In the genomic region with DNA sequence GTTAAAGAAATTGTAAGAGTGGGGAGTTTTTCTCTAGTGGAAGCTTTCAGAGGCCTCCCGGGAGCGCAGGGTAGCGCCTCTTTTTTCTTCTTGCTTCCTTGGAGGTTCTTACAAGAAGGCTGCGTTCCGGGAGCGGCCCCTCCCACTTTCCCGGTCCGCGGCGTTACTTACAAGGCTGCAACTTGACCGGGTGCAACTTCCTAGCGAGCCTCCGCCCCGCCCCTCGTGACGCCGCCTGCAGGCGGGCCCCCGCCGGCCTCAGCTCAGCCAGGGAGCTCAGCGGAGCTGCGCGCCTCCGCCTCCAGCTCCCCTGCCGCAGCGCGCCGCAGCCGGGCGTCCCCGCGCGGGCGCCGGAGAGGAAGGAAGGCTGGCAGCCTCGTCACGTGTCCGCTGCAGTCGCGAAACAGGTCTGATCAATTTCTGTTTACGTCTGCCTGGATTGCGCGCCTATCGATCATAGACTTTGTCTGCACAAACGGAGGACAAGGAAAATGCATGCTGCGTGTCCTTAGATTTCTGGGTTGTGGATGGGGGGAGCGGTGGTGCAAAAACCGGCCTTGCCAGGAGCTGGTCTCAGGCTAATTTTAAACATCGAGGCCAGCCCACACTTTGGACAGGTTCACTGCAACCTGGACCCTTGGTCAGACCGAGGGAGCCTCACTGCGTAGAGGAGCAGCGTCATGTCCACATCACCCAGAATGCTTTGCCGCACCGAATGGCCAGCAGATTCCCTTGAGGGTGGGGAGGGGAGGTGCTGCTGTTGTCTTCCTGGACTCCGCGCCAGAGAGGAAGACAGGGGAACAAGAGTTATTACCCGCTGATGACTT, we compare ENCODE assay signal across 1 cellular context.
TF ChIP-seq lines count a peak whose summit lies in the region.

FAM217B (plus strand) TSS at position 261 of the 827 bp plus-strand sequence. CDS start 3,555 bp downstream, outside the sequence.
PPP1R3D (minus strand) TSS at position 177 of the 827 bp plus-strand sequence. CDS start 374 bp downstream, outside the sequence.

TF ChIP-seq in HEK293, 187 proteins besides CTCF, POLR2A, EP300 and RAD21 (continued from another document and continues in another):
- TF ChIP-seq ZNF692 (tag by site-specific recombination; IDR thresholded peaks at IDR 0.05) (peak; percentile 47; the same call in 1 of the 2 replicates), HOXC10 (CRISPR knock-in tag; IDR thresholded peaks at IDR 0.05) (no peak), ZNF239 (tag by site-specific recombination; IDR thresholded peaks at IDR 0.05) (no peak), SP2 (tag by site-specific recombination; IDR thresholded peaks at IDR 0.05) (peak; percentile 60), KLF9 (tag by site-specific recombination; IDR thresholded peaks at IDR 0.05; ENCODE audit: low read depth) (peak; percentile 82), ZNF202 (tag by site-specific recombination; IDR thresholded peaks at IDR 0.05; ENCODE audit: borderline replicate concordance) (no peak), ZNF785 (tag by site-specific recombination; IDR thresholded peaks at IDR 0.05) (no peak), SP7 (tag by site-specific recombination; IDR thresholded peaks at IDR 0.05) (peak; percentile 53; the same call in 1 of the 2 replicates), ZNF10 (tag by site-specific recombination; IDR thresholded peaks at IDR 0.05) (peak; percentile 19; the same call in 1 of the 2 replicates), ZSCAN30 (tag by site-specific recombination; IDR thresholded peaks at IDR 0.05) (peak; percentile 55; the same call in 1 of the 2 replicates), TRIM28 (IDR thresholded peaks at IDR 0.05; ENCODE audit: borderline replicate concordance, low read length) (peak; percentile 62; the same call in 1 of the 2 replicates), ZNF501 (tag by site-specific recombination; IDR thresholded peaks at IDR 0.05) (peak; percentile 33; the same call in 1 of the 2 replicates), HOXD13 (CRISPR knock-in tag; IDR thresholded peaks at IDR 0.05; ENCODE audit: borderline replicate concordance) (no peak), ZNF138 (tag by site-specific recombination; IDR thresholded peaks at IDR 0.05; ENCODE audit: borderline replicate concordance) (no peak), ZBTB20 (tag by site-specific recombination; IDR thresholded peaks at IDR 0.05) (peak; percentile 31; the same call in 1 of the 2 replicates), ZNF223 (tag by site-specific recombination; IDR thresholded peaks at IDR 0.05) (no peak), KLF16 (tag by site-specific recombination; IDR thresholded peaks at IDR 0.05) (peak; percentile 50; the same call in 1 of the 2 replicates), ZNF76 (tag by site-specific recombination; IDR thresholded peaks at IDR 0.05; ENCODE audit: borderline replicate concordance, low read depth) (peak; percentile 91), ZNF658 (tag by site-specific recombination; IDR thresholded peaks at IDR 0.05) (no peak), ZNF544 (tag by site-specific recombination; IDR thresholded peaks at IDR 0.05) (no peak), ATF2 (tag by site-specific recombination; IDR thresholded peaks at IDR 0.05; ENCODE audit: low read depth) (peak; percentile 32; the same call in 1 of the 2 replicates), ZNF335 (tag by site-specific recombination; conservative IDR thresholded peaks at IDR 0.05) (peak; percentile 98), ZBTB21 (tag by site-specific recombination; IDR thresholded peaks at IDR 0.05) (peak; percentile 63; the same call in 1 of the 2 replicates), ZNF169 (tag by site-specific recombination; IDR thresholded peaks at IDR 0.05) (no peak), ZFP3 (tag by site-specific recombination; IDR thresholded peaks at IDR 0.05; ENCODE audit: low read depth) (no peak), SCRT2 (tag by site-specific recombination; IDR thresholded peaks at IDR 0.05) (peak; percentile 46; the same call in 1 of the 2 replicates), ZSCAN18 (tag by site-specific recombination; IDR thresholded peaks at IDR 0.05) (no peak), ZNF549 (tag by site-specific recombination; IDR thresholded peaks at IDR 0.05) (no peak), ZNF394 (tag by site-specific recombination; IDR thresholded peaks at IDR 0.05; ENCODE audit: borderline replicate concordance) (peak; percentile 92), ZXDB (tag by site-specific recombination; IDR thresholded peaks at IDR 0.05) (peak; percentile 96), ZFP69B (tag by site-specific recombination; IDR thresholded peaks at IDR 0.05) (peak; percentile 36; the same call in 1 of the 2 replicates), GFI1B (tag by site-specific recombination; IDR thresholded peaks at IDR 0.05) (no peak), KLF10 (tag by site-specific recombination; IDR thresholded peaks at IDR 0.05) (peak; percentile 99), OVOL3 (tag by site-specific recombination; IDR thresholded peaks at IDR 0.05) (no peak), ZNF274 (IDR thresholded peaks at IDR 0.05; ENCODE audit: low read length) (no peak), ZNF274 (tag by site-specific recombination; IDR thresholded peaks at IDR 0.05; ENCODE audit: borderline replicate concordance) (no peak), ZNF518A (tag by site-specific recombination; conservative IDR thresholded peaks at IDR 0.05; ENCODE audit: low read depth) (no peak), ZNF600 (tag by site-specific recombination; IDR thresholded peaks at IDR 0.05) (peak; percentile 73)
- TF ChIP-seq, protein P1, sequence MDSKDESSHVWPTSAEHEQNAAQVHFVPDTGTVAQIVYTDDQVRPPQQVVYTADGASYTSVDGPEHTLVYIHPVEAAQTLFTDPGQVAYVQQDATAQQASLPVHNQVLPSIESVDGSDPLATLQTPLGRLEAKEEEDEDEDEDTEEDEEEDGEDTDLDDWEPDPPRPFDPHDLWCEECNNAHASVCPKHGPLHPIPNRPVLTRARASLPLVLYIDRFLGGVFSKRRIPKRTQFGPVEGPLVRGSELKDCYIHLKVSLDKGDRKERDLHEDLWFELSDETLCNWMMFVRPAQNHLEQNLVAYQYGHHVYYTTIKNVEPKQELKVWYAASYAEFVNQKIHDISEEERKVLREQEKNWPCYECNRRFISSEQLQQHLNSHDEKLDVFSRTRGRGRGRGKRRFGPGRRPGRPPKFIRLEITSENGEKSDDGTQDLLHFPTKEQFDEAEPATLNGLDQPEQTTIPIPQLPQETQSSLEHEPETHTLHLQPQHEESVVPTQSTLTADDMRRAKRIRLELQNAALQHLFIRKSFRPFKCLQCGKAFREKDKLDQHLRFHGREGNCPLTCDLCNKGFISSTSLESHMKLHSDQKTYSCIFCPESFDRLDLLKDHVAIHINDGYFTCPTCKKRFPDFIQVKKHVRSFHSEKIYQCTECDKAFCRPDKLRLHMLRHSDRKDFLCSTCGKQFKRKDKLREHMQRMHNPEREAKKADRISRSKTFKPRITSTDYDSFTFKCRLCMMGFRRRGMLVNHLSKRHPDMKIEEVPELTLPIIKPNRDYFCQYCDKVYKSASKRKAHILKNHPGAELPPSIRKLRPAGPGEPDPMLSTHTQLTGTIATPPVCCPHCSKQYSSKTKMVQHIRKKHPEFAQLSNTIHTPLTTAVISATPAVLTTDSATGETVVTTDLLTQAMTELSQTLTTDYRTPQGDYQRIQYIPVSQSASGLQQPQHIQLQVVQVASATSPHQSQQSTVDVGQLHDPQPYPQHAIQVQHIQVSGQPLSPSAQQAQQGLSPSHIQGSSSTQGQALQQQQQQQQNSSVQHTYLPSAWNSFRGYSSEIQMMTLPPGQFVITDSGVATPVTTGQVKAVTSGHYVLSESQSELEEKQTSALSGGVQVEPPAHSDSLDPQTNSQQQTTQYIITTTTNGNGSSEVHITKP (tag by site-specific recombination; IDR thresholded peaks at IDR 0.05) = peak; percentile 30; the same call in 1 of the 2 replicates
- TF ChIP-seq, protein P2, sequence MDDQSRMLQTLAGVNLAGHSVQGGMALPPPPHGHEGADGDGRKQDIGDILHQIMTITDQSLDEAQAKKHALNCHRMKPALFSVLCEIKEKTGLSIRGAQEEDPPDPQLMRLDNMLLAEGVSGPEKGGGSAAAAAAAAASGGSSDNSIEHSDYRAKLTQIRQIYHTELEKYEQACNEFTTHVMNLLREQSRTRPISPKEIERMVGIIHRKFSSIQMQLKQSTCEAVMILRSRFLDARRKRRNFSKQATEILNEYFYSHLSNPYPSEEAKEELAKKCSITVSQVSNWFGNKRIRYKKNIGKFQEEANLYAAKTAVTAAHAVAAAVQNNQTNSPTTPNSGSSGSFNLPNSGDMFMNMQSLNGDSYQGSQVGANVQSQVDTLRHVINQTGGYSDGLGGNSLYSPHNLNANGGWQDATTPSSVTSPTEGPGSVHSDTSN (CRISPR knock-in tag; IDR thresholded peaks at IDR 0.05) = 0 out of 2 replicates have a peak, but pooled peaks have one; percentile 41
- TF ChIP-seq, protein P3, sequence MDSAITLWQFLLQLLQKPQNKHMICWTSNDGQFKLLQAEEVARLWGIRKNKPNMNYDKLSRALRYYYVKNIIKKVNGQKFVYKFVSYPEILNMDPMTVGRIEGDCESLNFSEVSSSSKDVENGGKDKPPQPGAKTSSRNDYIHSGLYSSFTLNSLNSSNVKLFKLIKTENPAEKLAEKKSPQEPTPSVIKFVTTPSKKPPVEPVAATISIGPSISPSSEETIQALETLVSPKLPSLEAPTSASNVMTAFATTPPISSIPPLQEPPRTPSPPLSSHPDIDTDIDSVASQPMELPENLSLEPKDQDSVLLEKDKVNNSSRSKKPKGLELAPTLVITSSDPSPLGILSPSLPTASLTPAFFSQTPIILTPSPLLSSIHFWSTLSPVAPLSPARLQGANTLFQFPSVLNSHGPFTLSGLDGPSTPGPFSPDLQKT (IDR thresholded peaks at IDR 0.05; ENCODE audit: borderline replicate concordance, low read depth, low read length) = no peak
- TF ChIP-seq, protein P4, sequence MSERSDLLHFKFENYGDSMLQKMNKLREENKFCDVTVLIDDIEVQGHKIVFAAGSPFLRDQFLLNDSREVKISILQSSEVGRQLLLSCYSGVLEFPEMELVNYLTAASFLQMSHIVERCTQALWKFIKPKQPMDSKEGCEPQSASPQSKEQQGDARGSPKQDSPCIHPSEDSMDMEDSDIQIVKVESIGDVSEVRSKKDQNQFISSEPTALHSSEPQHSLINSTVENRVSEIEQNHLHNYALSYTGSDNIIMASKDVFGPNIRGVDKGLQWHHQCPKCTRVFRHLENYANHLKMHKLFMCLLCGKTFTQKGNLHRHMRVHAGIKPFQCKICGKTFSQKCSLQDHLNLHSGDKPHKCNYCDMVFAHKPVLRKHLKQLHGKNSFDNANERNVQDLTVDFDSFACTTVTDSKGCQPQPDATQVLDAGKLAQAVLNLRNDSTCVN (tag by site-specific recombination; optimal IDR thresholded peaks at IDR 0.05) = peak; percentile 90
